Comparison of ENCODE assay signal across 10 cellular contexts in the genomic region with DNA sequence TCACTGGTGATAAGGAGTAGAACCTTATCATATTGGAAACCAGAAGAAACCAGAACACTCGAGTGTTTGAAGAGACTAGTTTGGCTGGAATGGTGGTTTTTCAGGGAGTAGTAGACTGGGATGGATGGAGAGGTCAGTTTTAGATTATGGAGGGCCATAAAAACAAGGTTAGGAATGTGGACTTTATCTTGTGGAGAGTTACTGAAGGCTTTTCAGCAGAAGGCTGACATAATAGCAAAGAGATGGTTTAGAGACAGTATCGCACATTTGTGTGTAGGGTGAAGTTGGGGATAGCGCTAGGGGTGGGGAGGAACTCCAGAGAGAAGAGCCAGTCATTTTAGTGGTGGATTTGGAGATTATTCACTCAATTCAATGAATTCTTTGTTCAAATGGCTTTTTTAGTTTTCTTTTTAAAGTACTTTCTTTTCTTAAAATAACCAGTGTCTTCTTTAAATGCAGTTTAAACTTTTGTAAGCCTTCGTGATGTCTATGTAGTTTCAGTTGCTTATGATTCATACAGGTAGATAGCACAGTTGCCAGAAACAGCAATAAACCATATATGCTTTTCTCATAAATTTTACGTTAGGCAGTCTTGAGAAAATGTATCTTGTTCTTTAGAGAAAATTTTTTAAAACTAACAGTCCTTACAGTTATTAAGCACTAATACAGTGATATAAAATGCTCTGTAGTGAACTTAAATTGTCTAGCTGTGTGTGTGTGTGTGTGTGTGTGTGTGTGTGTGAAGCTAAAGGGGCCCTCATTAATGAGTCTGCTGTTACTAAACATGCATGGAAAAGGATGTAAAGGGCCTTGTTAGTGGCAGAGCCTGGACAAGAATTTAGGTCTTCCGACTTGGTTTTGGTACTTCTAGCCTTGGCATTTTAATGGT. TPM values are rescaled to one million over a fixed set of nuclear protein-coding genes. Genes with fewer than 3 reads are reported as not detected.
DNase-seq lines count a peak whose midpoint lies in the region; ATAC-seq and TF ChIP-seq lines count a peak whose summit lies in the region.
"Had no signal": no experiment of that assay in that cellular context is flagged by ENCODE, and none has a peak within 500 bp of the region (broad histone marks: within the 10 kb centered on the region; RNA-seq: fewer than 3 reads in every experiment).

No MANE protein-coding gene starts in this region.

- TF ChIP-seq CTCF in glutamatergic neuron (IDR thresholded peaks at IDR 0.05; ENCODE audit: partially characterized antibody, unreplicated experiment) = no peak
- TF ChIP-seq CTCF in GM23338 (conservative IDR thresholded peaks at IDR 0.05; ENCODE audit: low read depth in 2 of 2) = no peak

- peaks cover 43% of the 10 kb centered on the region for H3K4me1 Mint-ChIP-seq in glutamatergic neuron (ENCODE audit: low read depth, unreplicated experiment)
- H3K4me1 Mint-ChIP-seq in GM23338 = peaks cover 41% of the 10 kb centered on the region

- H3K4me3 ChIP-seq in Karpas-422 (ENCODE audit: low read length) (no peak overlapping the region), GM23338 (no peak overlapping the region)

- no peak overlapping the region for H3K9ac ChIP-seq in Karpas-422 (ENCODE audit: low read length)

- H3K79me2 ChIP-seq in Karpas-422 (ENCODE audit: low read length) (no peaks in the 10 kb centered on the region), GM23338 (replicated peaks; ENCODE audit: insufficient read depth) (no peaks in the 10 kb centered on the region)

- H3K4me3 Mint-ChIP-seq in glutamatergic neuron (ENCODE audit: unreplicated experiment) (peak overlapping the region; percentile 33), GM23338 (no peak overlapping the region)
- H3K4me3 Mint-ChIP-seq: neural crest cell had no signal

- H2AFZ ChIP-seq in Karpas-422 (ENCODE audit: low read length) = no peak overlapping the region
- no peak overlapping the region for H2AFZ ChIP-seq in GM23338

- H3K27ac ChIP-seq in Karpas-422 (ENCODE audit: low read length) (no peak overlapping the region), GM23338 (ENCODE audit: low read depth) (no peak overlapping the region)

- ATAC-seq in GM19467 (IDR thresholded peaks at IDR 0.05; ENCODE audit: unreplicated experiment) (peak; percentile 21), GM23338 (no peak)

- H3K27ac Mint-ChIP-seq in glutamatergic neuron (ENCODE audit: unreplicated experiment) = peak overlapping the region; percentile 25
- H3K27ac Mint-ChIP-seq in GM23338 = no peak overlapping the region

- H3K9me3 Mint-ChIP-seq in glutamatergic neuron (ENCODE audit: unreplicated experiment) = peaks cover 23% of the 10 kb centered on the region
- no peaks in the 10 kb centered on the region for H3K9me3 Mint-ChIP-seq in GM23338
- H3K9me3 Mint-ChIP-seq: neural crest cell had no signal

- H3K36me3 ChIP-seq in Karpas-422 (ENCODE audit: insufficient read depth, low read length) (no peaks in the 10 kb centered on the region), GM23338 (ENCODE audit: insufficient read depth) (no peaks in the 10 kb centered on the region)

- no peaks in the 10 kb centered on the region for H3K9me3 ChIP-seq in Karpas-422 (ENCODE audit: low read length)

- H3F3A ChIP-seq in GM23338 (replicated peaks; ENCODE audit: low read depth) = peaks cover 3% of the 10 kb centered on the region; the same call in 1 of the 2 replicates

- H3K9me2 ChIP-seq in Karpas-422 (replicated peaks; ENCODE audit: insufficient read depth, low read length) (no peaks in the 10 kb centered on the region), GM23338 (ENCODE audit: insufficient read depth) (no peaks in the 10 kb centered on the region)

- H3K36me3 Mint-ChIP-seq in glutamatergic neuron (ENCODE audit: unreplicated experiment) = no peaks in the 10 kb centered on the region
- no peaks in the 10 kb centered on the region for H3K36me3 Mint-ChIP-seq in GM23338 (ENCODE audit: low read depth)

- H3K4me2 ChIP-seq in Karpas-422 (ENCODE audit: low read depth, low read length, poor library complexity, severe bottlenecking) (no peak overlapping the region), GM23338 (no peak overlapping the region)

- H4K20me1 ChIP-seq in Karpas-422 (ENCODE audit: insufficient read depth, low read depth, low read length) = no peaks in the 10 kb centered on the region
- H4K20me1 ChIP-seq in GM23338 (replicated peaks; ENCODE audit: insufficient read depth) = no peaks in the 10 kb centered on the region

- no peaks in the 10 kb centered on the region for H3K27me3 ChIP-seq in Karpas-422 (ENCODE audit: low read length)
- peaks cover 54% of the 10 kb centered on the region for H3K27me3 ChIP-seq in GM23338 (ENCODE audit: insufficient read depth)

- DNase-seq in EH (ENCODE audit: low read depth) (peak; percentile 29), NCI-H69 (lab: John Stamatoyannopoulos, UW) (peak; percentile 41), glutamatergic neuron (no peak), Karpas-422 (no peak), NCI-H2081 (lab: John Stamatoyannopoulos, UW) (no peak), GM23338 (ENCODE audit: low spot score) (no peak), D341Med (ENCODE audit: low spot score) (no peak)
- DNase-seq: NK-92 treated with Interleukin-12 subunit alpha and Interleukin-12 subunit beta, amount 100 ng/mL, for 24 hours had no signal

- H3K27me3 Mint-ChIP-seq in glutamatergic neuron (ENCODE audit: unreplicated experiment) (peaks cover 21% of the 10 kb centered on the region), GM23338 (ENCODE audit: insufficient read depth, low read depth, poor library complexity) (peaks cover 26% of the 10 kb centered on the region)

- peaks cover 15% of the 10 kb centered on the region for H3K4me1 ChIP-seq in Karpas-422 (ENCODE audit: low read length)
- peaks cover 40% of the 10 kb centered on the region for H3K4me1 ChIP-seq in GM23338 (ENCODE audit: insufficient read depth)

TF ChIP-seq in GM23338, 12 proteins besides CTCF, POLR2A, EP300 and RAD21 (continues in another document):
- TF ChIP-seq, protein P1, sequence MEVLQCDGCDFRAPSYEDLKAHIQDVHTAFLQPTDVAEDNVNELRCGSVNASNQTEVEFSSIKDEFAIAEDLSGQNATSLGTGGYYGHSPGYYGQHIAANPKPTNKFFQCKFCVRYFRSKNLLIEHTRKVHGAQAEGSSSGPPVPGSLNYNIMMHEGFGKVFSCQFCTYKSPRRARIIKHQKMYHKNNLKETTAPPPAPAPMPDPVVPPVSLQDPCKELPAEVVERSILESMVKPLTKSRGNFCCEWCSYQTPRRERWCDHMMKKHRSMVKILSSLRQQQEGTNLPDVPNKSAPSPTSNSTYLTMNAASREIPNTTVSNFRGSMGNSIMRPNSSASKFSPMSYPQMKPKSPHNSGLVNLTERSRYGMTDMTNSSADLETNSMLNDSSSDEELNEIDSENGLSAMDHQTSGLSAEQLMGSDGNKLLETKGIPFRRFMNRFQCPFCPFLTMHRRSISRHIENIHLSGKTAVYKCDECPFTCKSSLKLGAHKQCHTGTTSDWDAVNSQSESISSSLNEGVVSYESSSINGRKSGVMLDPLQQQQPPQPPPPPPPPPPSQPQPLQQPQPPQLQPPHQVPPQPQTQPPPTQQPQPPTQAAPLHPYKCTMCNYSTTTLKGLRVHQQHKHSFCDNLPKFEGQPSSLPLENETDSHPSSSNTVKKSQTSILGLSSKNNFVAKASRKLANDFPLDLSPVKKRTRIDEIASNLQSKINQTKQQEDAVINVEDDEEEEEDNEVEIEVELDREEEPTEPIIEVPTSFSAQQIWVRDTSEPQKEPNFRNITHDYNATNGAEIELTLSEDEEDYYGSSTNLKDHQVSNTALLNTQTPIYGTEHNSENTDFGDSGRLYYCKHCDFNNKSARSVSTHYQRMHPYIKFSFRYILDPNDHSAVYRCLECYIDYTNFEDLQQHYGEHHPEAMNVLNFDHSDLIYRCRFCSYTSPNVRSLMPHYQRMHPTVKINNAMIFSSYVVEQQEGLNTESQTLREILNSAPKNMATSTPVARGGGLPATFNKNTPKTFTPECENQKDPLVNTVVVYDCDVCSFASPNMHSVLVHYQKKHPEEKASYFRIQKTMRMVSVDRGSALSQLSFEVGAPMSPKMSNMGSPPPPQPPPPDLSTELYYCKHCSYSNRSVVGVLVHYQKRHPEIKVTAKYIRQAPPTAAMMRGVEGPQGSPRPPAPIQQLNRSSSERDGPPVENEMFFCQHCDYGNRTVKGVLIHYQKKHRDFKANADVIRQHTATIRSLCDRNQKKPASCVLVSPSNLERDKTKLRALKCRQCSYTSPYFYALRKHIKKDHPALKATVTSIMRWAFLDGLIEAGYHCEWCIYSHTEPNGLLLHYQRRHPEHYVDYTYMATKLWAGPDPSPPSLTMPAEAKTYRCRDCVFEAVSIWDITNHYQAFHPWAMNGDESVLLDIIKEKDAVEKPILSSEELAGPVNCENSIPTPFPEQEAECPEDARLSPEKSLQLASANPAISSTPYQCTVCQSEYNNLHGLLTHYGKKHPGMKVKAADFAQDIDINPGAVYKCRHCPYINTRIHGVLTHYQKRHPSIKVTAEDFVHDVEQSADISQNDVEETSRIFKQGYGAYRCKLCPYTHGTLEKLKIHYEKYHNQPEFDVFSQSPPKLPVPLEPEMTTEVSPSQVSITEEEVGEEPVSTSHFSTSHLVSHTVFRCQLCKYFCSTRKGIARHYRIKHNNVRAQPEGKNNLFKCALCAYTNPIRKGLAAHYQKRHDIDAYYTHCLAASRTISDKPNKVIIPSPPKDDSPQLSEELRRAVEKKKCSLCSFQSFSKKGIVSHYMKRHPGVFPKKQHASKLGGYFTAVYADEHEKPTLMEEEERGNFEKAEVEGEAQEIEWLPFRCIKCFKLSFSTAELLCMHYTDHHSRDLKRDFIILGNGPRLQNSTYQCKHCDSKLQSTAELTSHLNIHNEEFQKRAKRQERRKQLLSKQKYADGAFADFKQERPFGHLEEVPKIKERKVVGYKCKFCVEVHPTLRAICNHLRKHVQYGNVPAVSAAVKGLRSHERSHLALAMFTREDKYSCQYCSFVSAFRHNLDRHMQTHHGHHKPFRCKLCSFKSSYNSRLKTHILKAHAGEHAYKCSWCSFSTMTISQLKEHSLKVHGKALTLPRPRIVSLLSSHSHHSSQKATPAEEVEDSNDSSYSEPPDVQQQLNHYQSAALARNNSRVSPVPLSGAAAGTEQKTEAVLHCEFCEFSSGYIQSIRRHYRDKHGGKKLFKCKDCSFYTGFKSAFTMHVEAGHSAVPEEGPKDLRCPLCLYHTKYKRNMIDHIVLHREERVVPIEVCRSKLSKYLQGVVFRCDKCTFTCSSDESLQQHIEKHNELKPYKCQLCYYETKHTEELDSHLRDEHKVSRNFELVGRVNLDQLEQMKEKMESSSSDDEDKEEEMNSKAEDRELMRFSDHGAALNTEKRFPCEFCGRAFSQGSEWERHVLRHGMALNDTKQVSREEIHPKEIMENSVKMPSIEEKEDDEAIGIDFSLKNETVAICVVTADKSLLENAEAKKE (CRISPR knock-in tag; IDR thresholded peaks at IDR 0.05) = no peak

RNA-seq across cellular contexts. Expression of a gene that starts 3.8 kb away (rescaled TPM):
- total RNA-seq in glutamatergic neuron (ENCODE audit: unreplicated experiment) = 19.7 TPM
- total RNA-seq in Karpas-422 (2014; rRNA removed; shearing (Covaris generic); ENCODE audit: low replicate concordance) = 0.41 TPM in 1 of 2 replicates, not detected in the other
- total RNA-seq in GM23338 (2014; rRNA removed; shearing (Covaris generic)) = 4.6 and 5.1 TPM in 2 replicates
- 4.6 and 6.3 TPM in 2 replicates for polyA plus RNA-seq in GM23338 (2016; fragmentation: Nextera tagmentation; extraction: Ambion mirVana)

RNA-seq across cellular contexts. Expression of a gene that starts 51.7 kb away (rescaled TPM):
- total RNA-seq in glutamatergic neuron (ENCODE audit: unreplicated experiment) = 8.9 TPM
- total RNA-seq in Karpas-422 (2014; rRNA removed; shearing (Covaris generic); ENCODE audit: low replicate concordance) = 13.7 and 21.7 TPM in 2 replicates
- 11.2 and 13.1 TPM in 2 replicates for total RNA-seq in GM23338 (2014; rRNA removed; shearing (Covaris generic))
- polyA plus RNA-seq in GM23338 (2016; fragmentation: Nextera tagmentation; extraction: Ambion mirVana) = 6.4 and 7.6 TPM in 2 replicates

Comparison
In these comparisons a context has a peak if more than half of its experiments do, and no peak if none do; other contexts are left out.
1. DNase-seq: peak in EH (single experiment) and NCI-H69 (single experiment); none in glutamatergic neuron (single experiment), Karpas-422 (single experiment), NCI-H2081 (0 of 2), GM23338 (single experiment) and D341Med (single experiment).